Comparison of ENCODE assay signal across 19 cellular contexts in genomic region chr18:75830848-75831247, GRCh38.
A peak's percentile ranks its signal among the peaks of the same experiment; 100 is the strongest.
DNase-seq lines count a peak whose midpoint lies in the region; ATAC-seq and TF ChIP-seq lines count a peak whose summit lies in the region.
"Had no signal": no experiment of that assay in that cellular context is flagged by ENCODE, and none has a peak within 500 bp of the region (broad histone marks: within the 10 kb centered on the region; RNA-seq: fewer than 3 reads in every experiment).

No MANE protein-coding gene starts in this region.

- no peaks in the 10 kb centered on the region for H3K27me3 ChIP-seq in endodermal cell (ENCODE audit: control insufficient read depth, insufficient read depth, low read length, poor library complexity, severe bottlenecking)
- H3K27me3 ChIP-seq: BLaER1 had no signal

- WGBS in endodermal cell (ENCODE audit: insufficient coverage in 1 of 2, insufficient read length in 1 of 2), 2 experiments: 65 to 94% methylated on average over 3 of the region's 3 CpGs

- H3K9me3 ChIP-seq in endodermal cell (ENCODE audit: control insufficient read depth, low read length): no peaks in the 10 kb centered on the region

- H3K36me3 Mint-ChIP-seq in endodermal cell (ENCODE audit: low read depth) (no peaks in the 10 kb centered on the region), osteocyte (ENCODE audit: unreplicated experiment) (no peaks in the 10 kb centered on the region), immature natural killer cell (no peaks in the 10 kb centered on the region)
- no peaks in the 10 kb centered on the region for H3K36me3 Mint-ChIP-seq in activated naive CD8-positive, alpha-beta T cell treated with anti-CD3 and anti-CD28 coated beads for 36 hours
- H3K36me3 Mint-ChIP-seq: CD14-positive monocyte; CD4-positive, alpha-beta memory T cell had no signal

- TF ChIP-seq CTCF in endodermal cell (conservative IDR thresholded peaks at IDR 0.05): no peak
- TF ChIP-seq CTCF in osteocyte (IDR thresholded peaks at IDR 0.05): no peak

- ATAC-seq in GM19467 (IDR thresholded peaks at IDR 0.05; ENCODE audit: unreplicated experiment): no peak
- ATAC-seq: HCT116 had no signal

- H3K9ac ChIP-seq in endodermal cell (ENCODE audit: extremely low read depth, low read length, poor library complexity, severe bottlenecking): no peak overlapping the region
- H3K9ac ChIP-seq: BLaER1 had no signal

- no peak overlapping the region for H3K4me3 ChIP-seq in endodermal cell (ENCODE audit: low read length)
- H3K4me3 ChIP-seq: BLaER1 had no signal

- H3K27ac Mint-ChIP-seq in endodermal cell: no peak overlapping the region
- H3K27ac Mint-ChIP-seq in osteocyte (ENCODE audit: unreplicated experiment): no peak overlapping the region
- no peak overlapping the region for H3K27ac Mint-ChIP-seq in immature natural killer cell
- H3K27ac Mint-ChIP-seq in activated naive CD8-positive, alpha-beta T cell treated with anti-CD3 and anti-CD28 coated beads for 36 hours: no peak overlapping the region
- H3K27ac Mint-ChIP-seq: CD14-positive monocyte; CD4-positive, alpha-beta memory T cell; HFFc6 had no signal

- H3K36me3 ChIP-seq in endodermal cell (ENCODE audit: control insufficient read depth, insufficient read depth, low read length): no peaks in the 10 kb centered on the region
- H3K36me3 ChIP-seq: BLaER1 had no signal

- H3K27ac ChIP-seq in endodermal cell (ENCODE audit: low read depth, low read length): no peak overlapping the region
- H3K27ac ChIP-seq: BLaER1, HL-60 had no signal

- H3K9me3 Mint-ChIP-seq in endodermal cell: peaks cover 5% of the 10 kb centered on the region
- H3K9me3 Mint-ChIP-seq in osteocyte (ENCODE audit: unreplicated experiment): peaks cover 20% of the 10 kb centered on the region
- H3K9me3 Mint-ChIP-seq in immature natural killer cell: peaks cover 0 to 7% (median 0%) of the 10 kb centered on the region in 6 donors
- no peaks in the 10 kb centered on the region for H3K9me3 Mint-ChIP-seq in activated naive CD8-positive, alpha-beta T cell treated with anti-CD3 and anti-CD28 coated beads for 36 hours

- H3K4me3 Mint-ChIP-seq in endodermal cell (no peak overlapping the region), osteocyte (ENCODE audit: unreplicated experiment) (no peak overlapping the region), immature natural killer cell (no peak overlapping the region)
- H3K4me3 Mint-ChIP-seq in activated naive CD8-positive, alpha-beta T cell treated with anti-CD3 and anti-CD28 coated beads for 36 hours: no peak overlapping the region
- H3K4me3 Mint-ChIP-seq: CD14-positive monocyte; CD4-positive, alpha-beta memory T cell; HFFc6 had no signal

- H3K27me3 Mint-ChIP-seq in endodermal cell (ENCODE audit: insufficient read depth) (peaks cover 12% of the 10 kb centered on the region), osteocyte (ENCODE audit: unreplicated experiment) (no peaks in the 10 kb centered on the region), immature natural killer cell (ENCODE audit: low read depth in 3 of 3) (peaks cover 0 to 2% (median 0%) of the 10 kb centered on the region in 3 donors)
- no peaks in the 10 kb centered on the region for H3K27me3 Mint-ChIP-seq in activated naive CD8-positive, alpha-beta T cell treated with anti-CD3 and anti-CD28 coated beads for 36 hours

- peak; percentile 62 for DNase-seq in NCI-H510A treated with DMSO at 0.1 percent for 48 hours (lab: John Stamatoyannopoulos, UW)
- no peak for DNase-seq in NCI-H510A (lab: John Stamatoyannopoulos, UW)
- DNase-seq in endodermal cell: peak; percentile 16
- DNase-seq in osteocyte (ENCODE audit: extremely low spot score, unreplicated experiment): peak; percentile 19
- no peak for DNase-seq in immature natural killer cell
- DNase-seq in activated naive CD8-positive, alpha-beta T cell treated with anti-CD3 and anti-CD28 coated beads for 36 hours: no peak
- DNase-seq: 8988T; CD4-positive, alpha-beta memory T cell; DMS153; DMS79; GDM1; GOT3; H7; HFFc6 had no signal

- H3K4me1 Mint-ChIP-seq in endodermal cell: peaks cover 34% of the 10 kb centered on the region
- no peaks in the 10 kb centered on the region for H3K4me1 Mint-ChIP-seq in osteocyte (ENCODE audit: unreplicated experiment)
- no peaks in the 10 kb centered on the region for H3K4me1 Mint-ChIP-seq in immature natural killer cell
- H3K4me1 Mint-ChIP-seq in activated naive CD8-positive, alpha-beta T cell treated with anti-CD3 and anti-CD28 coated beads for 36 hours: no peaks in the 10 kb centered on the region
- H3K4me1 Mint-ChIP-seq: CD14-positive monocyte; CD4-positive, alpha-beta memory T cell had no signal

- H3K4me1 ChIP-seq in endodermal cell (ENCODE audit: control insufficient read depth, insufficient read depth, low read length): peaks cover 9% of the 10 kb centered on the region

Comparison
In these comparisons a context has a peak if more than half of its experiments do, and no peak if none do; other contexts are left out.
1. DNase-seq: peak in NCI-H510A treated with DMSO at 0.1 percent for 48 hours (single experiment), endodermal cell (single experiment) and osteocyte (single experiment); none in NCI-H510A (single experiment), immature natural killer cell (0 of 3) and activated naive CD8-positive, alpha-beta T cell treated with anti-CD3 and anti-CD28 coated beads for 36 hours (single experiment).